In the genomic region with DNA sequence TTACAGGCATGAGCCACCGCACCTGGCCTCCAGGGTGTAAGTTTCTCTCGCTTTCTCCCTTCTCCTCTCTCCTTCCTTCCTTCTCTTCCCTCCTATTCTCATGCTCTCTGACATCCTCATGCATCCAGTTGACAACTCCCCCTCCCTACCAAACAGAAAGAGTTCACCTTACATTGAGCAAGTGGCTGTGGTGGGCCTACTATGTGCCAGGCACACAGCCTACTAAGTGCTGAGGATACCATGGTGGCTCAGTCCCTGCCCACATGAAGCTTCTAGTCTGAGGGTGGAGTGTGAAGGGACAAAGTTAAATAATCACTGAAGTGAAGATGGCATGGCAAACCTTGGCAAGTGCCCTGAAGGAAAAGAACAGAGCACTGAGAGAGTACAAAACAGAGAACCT, we compare ENCODE assay signal across 25 cellular contexts.
"Had no signal": no experiment of that assay in that cellular context is flagged by ENCODE, and none has a peak within 500 bp of the region (broad histone marks: within the 10 kb centered on the region; RNA-seq: fewer than 3 reads in every experiment).

No MANE protein-coding gene starts in this region.

- H2AFZ ChIP-seq: parathyroid adenoma had no signal

- H3K4me1 ChIP-seq: left ventricle myocardium inferior, parathyroid adenoma, psoas muscle, suprapubic skin, tibial artery, upper lobe of right lung, uterus had no signal

- H3K4me3 ChIP-seq: heart left ventricle, left ventricle myocardium inferior, lung, psoas muscle, skin epidermis, suprapubic skin, thoracic aorta, tibial artery, upper lobe of right lung, uterus had no signal

- H3K9me3 ChIP-seq: heart left ventricle, left ventricle myocardium inferior, psoas muscle, suprapubic skin, thoracic aorta, tibial artery, upper lobe of right lung, uterus had no signal

- H3K9me3 Mint-ChIP-seq: mesothelial cell of epicardium; natural killer cell treated with Interleukin-12 subunit alpha and Interleukin-12 subunit beta and Interleukin-15 and Interleukin-18, amount 100 ng/mL, for 72 hours; stimulated activated naive CD8-positive, alpha-beta T cell treated with anti-CD3 and anti-CD28 coated beads, Interleukin-15, Interleukin-2, amounts not matched to agents 100 ng/mL and 50 ng/mL, for 24 hours had no signal

- H3K9ac ChIP-seq: parathyroid adenoma had no signal

- H3K4me3 Mint-ChIP-seq: mesothelial cell of epicardium; naive B cell; natural killer cell treated with Interleukin-12 subunit alpha and Interleukin-12 subunit beta and Interleukin-15 and Interleukin-18, amount 100 ng/mL, for 72 hours; stimulated activated naive B cell treated with anti-CD40 and anti-IgM and Interleukin-4, amounts not matched to agents 10 μg/mL and 1 μg/mL and 100 μg/mL, for 72 hours; stimulated activated naive CD8-positive, alpha-beta T cell treated with anti-CD3 and anti-CD28 coated beads, Interleukin-15, Interleukin-2, amounts not matched to agents 100 ng/mL and 50 ng/mL, for 24 hours had no signal

- ATAC-seq: heart left ventricle; natural killer cell treated with Interleukin-12 subunit alpha and Interleukin-12 subunit beta and Interleukin-15 and Interleukin-18, amount 100 ng/mL, for 72 hours; sciatic nerve; stimulated activated naive B cell treated with anti-CD40 and anti-IgM and Interleukin-4, amounts not matched to agents 10 μg/mL and 1 μg/mL and 100 μg/mL, for 72 hours had no signal

- H3K36me3 ChIP-seq: heart left ventricle, left ventricle myocardium inferior, suprapubic skin, thoracic aorta, tibial artery, upper lobe of right lung, uterus had no signal

- H3K79me2 ChIP-seq: parathyroid adenoma had no signal

- H3K27ac Mint-ChIP-seq: mesothelial cell of epicardium; naive B cell; natural killer cell treated with Interleukin-12 subunit alpha and Interleukin-12 subunit beta and Interleukin-15 and Interleukin-18, amount 100 ng/mL, for 72 hours; stimulated activated naive B cell treated with anti-CD40 and anti-IgM and Interleukin-4, amounts not matched to agents 10 μg/mL and 1 μg/mL and 100 μg/mL, for 72 hours; stimulated activated naive CD8-positive, alpha-beta T cell treated with anti-CD3 and anti-CD28 coated beads, Interleukin-15, Interleukin-2, amounts not matched to agents 100 ng/mL and 50 ng/mL, for 24 hours had no signal

- H3K36me3 Mint-ChIP-seq: mesothelial cell of epicardium; naive B cell; natural killer cell treated with Interleukin-12 subunit alpha and Interleukin-12 subunit beta and Interleukin-15 and Interleukin-18, amount 100 ng/mL, for 72 hours had no signal

- H3K4me1 Mint-ChIP-seq: naive B cell; stimulated activated naive B cell treated with anti-CD40 and anti-IgM and Interleukin-4, amounts not matched to agents 10 μg/mL and 1 μg/mL and 100 μg/mL, for 72 hours had no signal

- H3K27ac ChIP-seq: heart left ventricle, left ventricle myocardium inferior, parathyroid adenoma, psoas muscle, skin epidermis, suprapubic skin, thoracic aorta, tibial artery, upper lobe of right lung, uterus had no signal

- DNase-seq: heart left ventricle; islet precursor cell; left ventricle myocardium inferior; mesendoderm; naive B cell; nucleus accumbens; stimulated activated CD4-positive, alpha-beta T cell treated with anti-CD3 and anti-CD28 coated beads, Interleukin-12 subunit alpha, Interleukin-12 subunit beta, amount 100 ng/mL, for 4 hours; stimulated activated CD4-positive, alpha-beta T cell treated with anti-CD3 and anti-CD28 coated beads, Interleukin-15, amount 100 ng/mL, for 24 hours; stimulated activated CD4-positive, alpha-beta T cell treated with anti-CD3 and anti-CD28 coated beads, Interleukin-2, amount 100 ng/mL, for 24 hours; stimulated activated CD4-positive, alpha-beta T cell treated with anti-CD3 and anti-CD28 coated beads, Interleukin-4, amount 100 ng/mL, for 1 hour; stimulated activated naive B cell treated with anti-CD40 and anti-IgM and Interleukin-4, amounts not matched to agents 10 μg/mL and 1 μg/mL and 100 μg/mL, for 72 hours; tibial artery; trophoblast cell; upper lobe of right lung; uterus had no signal

- H3K27me3 ChIP-seq: upper lobe of right lung, uterus had no signal
